ENCODE assay signal across 8 cellular contexts in genomic region chr5:134526483-134527155, GRCh38. TPM values are rescaled to one million over a fixed set of nuclear protein-coding genes. Genes with fewer than 3 reads are reported as not detected.
A peak's percentile ranks its signal among the peaks of the same experiment; 100 is the strongest.
DNase-seq lines count a peak whose midpoint lies in the region; ATAC-seq and TF ChIP-seq lines count a peak whose summit lies in the region.

No MANE protein-coding gene starts in this region.

- H3K27ac ChIP-seq in breast epithelium, result peak overlapping the region; percentile 98 to 99
- H3K27ac ChIP-seq in spleen, result peak overlapping the region; percentile 96 to 100 (median 98)

- H3K27me3 ChIP-seq in breast epithelium (no peaks in the 10 kb centered on the region), spleen (replicated peaks in 1 of 7) (no peaks in the 10 kb centered on the region)

- intact Hi-C loops in breast epithelium (cut with DNase I; ENCODE audit: low total_unique reads), result loop anchor here (10.0 kb wide), 2 partner anchors 62 to 112 kb away; partner anchors contain the start of gene CDKN2AIPNL
- intact Hi-C loops in spleen (cut with DNase I; ENCODE audit: low total_unique reads), result loop anchor here (2.0 to 10.0 kb wide), 2 partner anchors 48 to 116 kb away; partner anchors contain the start of gene CDKN2AIPNL

- TF ChIP-seq CTCF in LNCaP clone FGC (IDR thresholded peaks at IDR 0.05; ENCODE audit: control insufficient read depth, extremely low read depth, insufficient read depth) (peak; percentile 23; the same call in 1 of the 2 replicates), breast epithelium (IDR thresholded peaks at IDR 0.05) (peak in 2 of 3 donors; percentile 33 to 36), spleen (IDR thresholded peaks at IDR 0.05 in 8 of 11, conservative IDR thresholded peaks at IDR 0.05 in 3 of 11) (peak; percentile 35 to 82 (median 61))

- H3K4me1 ChIP-seq in breast epithelium, result peaks cover 0 to 10% of the 10 kb centered on the region in 2 donors
- peaks cover 27 to 73% (median 50%) of the 10 kb centered on the region in 6 donors for H3K4me1 ChIP-seq in spleen

- peak; percentile 77 for DNase-seq in ELR (ENCODE audit: low read depth)
- DNase-seq in LNCaP clone FGC (ENCODE audit: low read depth), result no peak
- DNase-seq in T1000 (lab: John Stamatoyannopoulos, UW), result peak; percentile 70
- peak; percentile 74 to 75 for DNase-seq in breast epithelium (ENCODE audit: low spot score in 2 of 2)
- DNase-seq in inferior parietal cortex (ENCODE audit: extremely low spot score), result peak; percentile 70
- DNase-seq in spleen, result peak; percentile 94

- H3K36me3 ChIP-seq in breast epithelium (no peaks in the 10 kb centered on the region), spleen (no peaks in the 10 kb centered on the region)

- peak overlapping the region; percentile 66 for H3K4me3 ChIP-seq in LNCaP clone FGC (ENCODE audit: low read depth, low read length)
- H3K4me3 ChIP-seq in breast epithelium, result peak overlapping the region; percentile 79 to 95 (median 92)
- H3K4me3 ChIP-seq in spleen, result peak overlapping the region; percentile 75 to 100 (median 100)

- peak; percentile 23 for ATAC-seq in GM21825 (IDR thresholded peaks at IDR 0.05; ENCODE audit: unreplicated experiment)
- ATAC-seq in GM18873 (IDR thresholded peaks at IDR 0.05; ENCODE audit: low FRiP score, unreplicated experiment), result no peak

- 0 to 1% (median 1%) methylated on average over 21 to 61 of the region's 61 CpGs for whole genome bisulfite sequencing in spleen, 5 donors

- no peak for TF ChIP-seq POLR2A in breast epithelium (IDR thresholded peaks at IDR 0.05)
- TF ChIP-seq POLR2A in spleen (IDR thresholded peaks at IDR 0.05), result peak in 1 of 3 donors; percentile 19

- H3K9me3 ChIP-seq in breast epithelium, result no peaks in the 10 kb centered on the region
- H3K9me3 ChIP-seq in spleen, result no peaks in the 10 kb centered on the region

RNA-seq across cellular contexts. Expression of gene JADE2, which starts 1.1 kb away (rescaled TPM):
- total RNA-seq in breast epithelium, result 10 to 100 TPM; 39.0 to 66.0 (median 61.4) TPM
- total RNA-seq in spleen, result 100 to 1,000 TPM in 3 of 7 donors, 10 to 100 TPM in 4; 85.9 to 131 (median 95.9) TPM
- 10 to 100 TPM; 12.3 to 30.8 (median 14.8) TPM for polyA plus RNA-seq in spleen
